In genomic region chr12:116324684-116325664, GRCh38 we compare ENCODE assay signal across 7 cellular contexts. TPM values are rescaled to one million over a fixed set of nuclear protein-coding genes. Genes with fewer than 3 reads are reported as not detected.
DNase-seq lines count a peak whose midpoint lies in the region; ATAC-seq lines count a peak whose summit lies in the region.

No MANE protein-coding gene starts in this region.

- peak; percentile 94 for ATAC-seq in HG02938 (IDR thresholded peaks at IDR 0.05; ENCODE audit: unreplicated experiment)
- peak; percentile 49 for ATAC-seq in sciatic nerve

- intact Hi-C loops in sciatic nerve (cut with DNase I), result no loop called here

- DNase-seq in GM19238 (ENCODE audit: insufficient read length, low spot score), result peak; percentile 29
- peak; percentile 16 for DNase-seq in SIG-M5 (lab: John Stamatoyannopoulos, UW)
- no peak for DNase-seq in sciatic nerve (ENCODE audit: low spot score)
- no peak for DNase-seq in HPDE6-E6E7 (ENCODE audit: extremely low spot score)
- DNase-seq in inferior parietal cortex (ENCODE audit: extremely low spot score), result no peak
- DNase-seq in HK-2 (ENCODE audit: unreplicated experiment), result no peak

RNA-seq across cellular contexts. Expression of gene MED13L, which starts 47.5 kb away (rescaled TPM):
- total RNA-seq in sciatic nerve, result 193 TPM

Comparison
In these comparisons a context has a peak if more than half of its experiments do, and no peak if none do; other contexts are left out.
1. DNase-seq: peak in GM19238 (single experiment) and SIG-M5 (single experiment); none in sciatic nerve (single experiment), HPDE6-E6E7 (single experiment), inferior parietal cortex (single experiment) and HK-2 (single experiment).